ENCODE assay signal across 12 cellular contexts in the genomic region with DNA sequence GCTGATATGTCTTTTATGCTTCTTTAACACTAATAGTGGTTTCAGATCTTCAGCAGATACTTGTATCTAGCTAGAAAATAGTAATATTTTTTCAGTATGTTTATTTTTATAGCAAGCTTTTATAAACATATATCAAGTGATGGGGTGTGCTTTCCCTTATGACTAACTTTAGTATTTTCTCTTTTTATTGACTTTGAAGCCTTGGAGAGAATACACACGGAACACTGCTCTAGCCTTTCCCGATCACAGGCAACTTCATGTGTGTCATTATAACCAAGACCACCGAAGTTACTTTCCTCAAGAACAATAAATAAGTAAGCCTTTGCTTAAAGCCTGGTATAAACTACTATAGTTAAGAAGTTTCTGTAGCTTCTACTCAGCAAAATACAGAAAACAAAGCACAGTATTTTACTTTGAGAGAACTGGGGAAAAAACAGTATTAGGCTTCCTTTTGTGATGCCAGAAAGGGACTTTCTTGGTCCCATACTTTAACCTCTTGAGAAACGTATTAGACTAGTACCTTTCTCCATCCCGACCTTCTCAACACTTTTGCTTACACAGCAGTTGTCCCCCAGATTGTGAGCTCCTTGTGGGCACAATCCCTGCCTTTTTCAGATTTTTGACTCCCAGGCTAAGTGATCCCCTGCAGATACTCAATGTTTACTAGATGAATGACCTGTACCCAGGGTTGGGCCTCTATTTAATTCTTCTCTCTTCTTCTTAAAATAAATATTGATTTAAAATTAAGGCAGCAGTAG. TPM values are rescaled to one million over a fixed set of nuclear protein-coding genes. Genes with fewer than 3 reads are reported as not detected.
DNase-seq lines count a peak whose midpoint lies in the region; ATAC-seq and TF ChIP-seq lines count a peak whose summit lies in the region.
"Had no signal": no experiment of that assay in that cellular context is flagged by ENCODE, and none has a peak within 500 bp of the region (broad histone marks: within the 10 kb centered on the region; RNA-seq: fewer than 3 reads in every experiment).

No MANE protein-coding gene starts in this region.

- H2AK5ac ChIP-seq in mesenchymal stem cell (ENCODE audit: low read length, severe bottlenecking) = peak overlapping the region; percentile 69

- no peak overlapping the region for H3K9ac ChIP-seq in mesenchymal stem cell (ENCODE audit: low read length)

- no peak for TF ChIP-seq CTCF in RWPE1 (conservative IDR thresholded peaks at IDR 0.05; ENCODE audit: low read depth)

- H3K23ac ChIP-seq in mesenchymal stem cell (ENCODE audit: low read length in 2 of 2) = no peak overlapping the region

- no peak overlapping the region for H3K14ac ChIP-seq in mesenchymal stem cell (ENCODE audit: low read length in 2 of 2)

- H3K9me3 ChIP-seq in mesenchymal stem cell (ENCODE audit: control insufficient read depth, low read length) = no peaks in the 10 kb centered on the region

- POLR2A ChIA-PET in RWPE1 (lab: Yijun Ruan, JAX; ENCODE audit: low non-redundant PET) = no interaction called here

- no peak overlapping the region for H2AFZ ChIP-seq in mesenchymal stem cell (ENCODE audit: low read depth, low read length)

- no peak overlapping the region for H2BK15ac ChIP-seq in mesenchymal stem cell (ENCODE audit: low read depth, poor library complexity, severe bottlenecking)

- no peaks in the 10 kb centered on the region for H3K27me3 ChIP-seq in mesenchymal stem cell (ENCODE audit: control insufficient read depth in 1 of 2, insufficient read depth in 1 of 2, low read length in 2 of 2)

- peak overlapping the region in 1 of 2 experiments; percentile 21 for H3K18ac ChIP-seq in mesenchymal stem cell (ENCODE audit: low read depth in 1 of 2, low read length in 2 of 2)

- no peak overlapping the region for H2BK12ac ChIP-seq in mesenchymal stem cell (ENCODE audit: low read length in 2 of 2)

- peaks cover 5% of the 10 kb centered on the region for H3K4me1 ChIP-seq in mesenchymal stem cell (ENCODE audit: control insufficient read depth, insufficient read depth, low read depth, low read length)

- H3K27ac Mint-ChIP-seq in stimulated activated naive CD8-positive, alpha-beta T cell treated with anti-CD3 and anti-CD28 coated beads, Interleukin-15, Interleukin-2, amounts not matched to agents 100 ng/mL and 50 ng/mL, for 24 hours = peak overlapping the region; percentile 19

- peak overlapping the region; percentile 64 for H4K8ac ChIP-seq in mesenchymal stem cell (ENCODE audit: low read length)

- peaks cover 2 to 16% of the 10 kb centered on the region in 2 experiments for H3K36me3 ChIP-seq in mesenchymal stem cell (ENCODE audit: control insufficient read depth in 1 of 2, insufficient read depth in 2 of 2, low read depth in 1 of 2, low read length in 2 of 2)

- CTCF ChIA-PET in RWPE1 (lab: Yijun Ruan, JAX) = interaction anchor here (0.6 kb wide), 1 partner anchor 989 kb away, joined by 3 read pairs; no protein-coding TSS in a partner anchor

- H3K4me3 Mint-ChIP-seq in stimulated activated naive CD8-positive, alpha-beta T cell treated with anti-CD3 and anti-CD28 coated beads, Interleukin-15, Interleukin-2, amounts not matched to agents 100 ng/mL and 50 ng/mL, for 24 hours = peak overlapping the region; percentile 21

- H3K9me3 Mint-ChIP-seq in stimulated activated naive CD8-positive, alpha-beta T cell treated with anti-CD3 and anti-CD28 coated beads, Interleukin-15, Interleukin-2, amounts not matched to agents 100 ng/mL and 50 ng/mL, for 24 hours = no peaks in the 10 kb centered on the region

- H2BK120ac ChIP-seq in mesenchymal stem cell (ENCODE audit: low read depth, low read length) = no peak overlapping the region

- H4K91ac ChIP-seq in mesenchymal stem cell (ENCODE audit: low read length) = no peak overlapping the region

- ATAC-seq in stimulated activated naive CD8-positive, alpha-beta T cell treated with anti-CD3 and anti-CD28 coated beads, Interleukin-15, Interleukin-2, amounts not matched to agents 100 U/mL and 50 U/mL, for 24 hours = no peak
- ATAC-seq in HG03280 (IDR thresholded peaks at IDR 0.05; ENCODE audit: unreplicated experiment) = no peak

- H3K4me3 ChIP-seq in mesenchymal stem cell (ENCODE audit: insufficient read depth in 1 of 2, low read depth in 1 of 2, low read length in 2 of 2) = peak overlapping the region in 1 of 2 experiments; percentile 96

- H3K4ac ChIP-seq in mesenchymal stem cell (ENCODE audit: low read depth in 1 of 2, low read length in 2 of 2) = no peak overlapping the region

- peaks cover 57% of the 10 kb centered on the region for H3K36me3 Mint-ChIP-seq in stimulated activated naive CD8-positive, alpha-beta T cell treated with anti-CD3 and anti-CD28 coated beads, Interleukin-15, Interleukin-2, amounts not matched to agents 100 ng/mL and 50 ng/mL, for 24 hours (ENCODE audit: low read depth)
- H3K36me3 Mint-ChIP-seq: naive B cell had no signal

- H2BK5ac ChIP-seq in mesenchymal stem cell (ENCODE audit: low read depth, low read length, poor library complexity, severe bottlenecking) = no peak overlapping the region

- no peak for DNase-seq in stimulated activated naive CD8-positive, alpha-beta T cell treated with anti-CD3 and anti-CD28 coated beads, Interleukin-15, Interleukin-2, amounts not matched to agents 100 U/mL and 50 U/mL, for 24 hours
- DNase-seq in mesenchymal stem cell (peak; percentile 14), RWPE1 (ENCODE audit: low spot score) (no peak), NOMO-1 treated with dmso at 0.1 percent for 144 hours (lab: John Stamatoyannopoulos, UW; ENCODE audit: unreplicated experiment) (no peak)
- DNase-seq in activated CD4-positive, CD25-positive, alpha-beta regulatory T cell (lab: John Stamatoyannopoulos, UW) = no peak
- DNase-seq: activated CD4-positive, alpha-beta T cell treated with anti-CD3 and anti-CD28 coated beads, Interleukin-2, amount 50 U/mL, for 1 hour; naive B cell; NCI-H446; SHP77 had no signal

- peak overlapping the region; percentile 2 for H3K27ac ChIP-seq in angular gyrus (ENCODE audit: low read depth, low read length)
- no peak overlapping the region for H3K27ac ChIP-seq in mesenchymal stem cell (ENCODE audit: low read length, poor library complexity, severe bottlenecking)
- H3K27ac ChIP-seq in RWPE1 = no peak overlapping the region

- H3K27me3 Mint-ChIP-seq in stimulated activated naive CD8-positive, alpha-beta T cell treated with anti-CD3 and anti-CD28 coated beads, Interleukin-15, Interleukin-2, amounts not matched to agents 100 ng/mL and 50 ng/mL, for 24 hours = no peaks in the 10 kb centered on the region
- H3K27me3 Mint-ChIP-seq: naive B cell had no signal

- H3K4me1 Mint-ChIP-seq in stimulated activated naive CD8-positive, alpha-beta T cell treated with anti-CD3 and anti-CD28 coated beads, Interleukin-15, Interleukin-2, amounts not matched to agents 100 ng/mL and 50 ng/mL, for 24 hours (ENCODE audit: low read depth) = peaks cover 76% of the 10 kb centered on the region

- WGBS in mesenchymal stem cell = 84% methylated on average over 3 of the region's 5 CpGs

- H3K79me1 ChIP-seq in mesenchymal stem cell (replicated peaks; ENCODE audit: low read length, poor library complexity, severe bottlenecking) = peaks cover 3% of the 10 kb centered on the region

- peak overlapping the region; percentile 56 for H3K4me2 ChIP-seq in mesenchymal stem cell (ENCODE audit: low read length, poor library complexity, severe bottlenecking)

RNA-seq across cellular contexts. Expression of a gene that starts 3.3 kb away (rescaled TPM):
- polyA plus RNA-seq in mesenchymal stem cell (2013, experiment 1 of 2) = 28.0 TPM
- polyA plus RNA-seq in mesenchymal stem cell (2013, experiment 2 of 2) = 29.9 TPM

RNA-seq across cellular contexts. Expression of a gene that starts 12.6 kb away (rescaled TPM):
- polyA plus RNA-seq in mesenchymal stem cell (2013, experiment 1 of 2) = 0.14 TPM
- 0.14 TPM for polyA plus RNA-seq in mesenchymal stem cell (2013, experiment 2 of 2)
